Comparison of ENCODE assay signal across 26 cellular contexts in genomic region chr15:93497256-93497655, GRCh38.
DNase-seq lines count a peak whose midpoint lies in the region; ATAC-seq, FAIRE-seq and TF ChIP-seq lines count a peak whose summit lies in the region.
"Had no signal": no experiment of that assay in that cellular context is flagged by ENCODE, and none has a peak within 500 bp of the region (broad histone marks: within the 10 kb centered on the region; RNA-seq: fewer than 3 reads in every experiment).

No MANE protein-coding gene starts in this region.

- TF ChIP-seq CTCF in foreskin keratinocyte (conservative IDR thresholded peaks at IDR 0.05): no peak
- TF ChIP-seq CTCF in Calu3 (IDR thresholded peaks at IDR 0.05; ENCODE audit: unreplicated experiment): no peak

- H3K4me3 Mint-ChIP-seq in Calu3 (ENCODE audit: low read depth, unreplicated experiment): no peak overlapping the region
- H3K4me3 Mint-ChIP-seq: CD4-positive, alpha-beta memory T cell had no signal

- DNase-seq in Daoy (ENCODE audit: low read depth) (peak; percentile 25), astrocyte of the hippocampus (ENCODE audit: low read depth, low spot score) (peak; percentile 68), foreskin keratinocyte (peak; percentile 47 to 60), urothelium cell line (ENCODE audit: low spot score) (peak; percentile 35), SIG-M5 (lab: John Stamatoyannopoulos, UW) (no peak), Calu3 (no peak), HuH-7 (ENCODE audit: low spot score) (no peak)
- DNase-seq: AML-193; C1 segment of cervical spinal cord; CD4-positive, alpha-beta memory T cell; COR-L47; DMS79; GF-D8; HCEC 1CT; Karpas-422; NCI-H1092 treated with DMSO at 0.1 percent for 48 hours; NCI-H1436 treated with DMSO at 0.1 percent for 48 hours; NCI-H187 treated with DMSO at 0.1 percent for 48 hours; NCI-H2171 treated with DMSO at 0.1 percent for 48 hours; NCI-H524; NCI-H774; PC-3; SHP77 had no signal

- H3K9me3 Mint-ChIP-seq in Calu3 (ENCODE audit: low read depth, unreplicated experiment): peaks cover 5% of the 10 kb centered on the region
- H3K9me3 Mint-ChIP-seq: CD4-positive, alpha-beta memory T cell had no signal

- no peaks in the 10 kb centered on the region for H3K4me1 Mint-ChIP-seq in Calu3 (ENCODE audit: low read depth, unreplicated experiment)
- H3K4me1 Mint-ChIP-seq: CD4-positive, alpha-beta memory T cell had no signal

- intact Hi-C loops in Calu3 (cut with micrococcal nuclease; ENCODE audit: unreplicated experiment): no loop called here

- FAIRE-seq in urothelium cell line (lab: Jason Lieb, UNC): no peak
- FAIRE-seq: A204.1, GM19239 had no signal

- no TSS peak for BruUV-seq in Calu3 (replicated peaks; lab: Mats Ljungman, UMichigan)

- H3K27me3 Mint-ChIP-seq in Calu3 (ENCODE audit: unreplicated experiment): no peaks in the 10 kb centered on the region

- H3K27ac Mint-ChIP-seq in Calu3 (ENCODE audit: unreplicated experiment): no peak overlapping the region
- H3K27ac Mint-ChIP-seq: CD4-positive, alpha-beta memory T cell had no signal

- peaks cover 20% of the 10 kb centered on the region for H3K4me1 ChIP-seq in foreskin keratinocyte

- H3K36me3 Mint-ChIP-seq in Calu3 (ENCODE audit: insufficient read depth, unreplicated experiment): no peaks in the 10 kb centered on the region
- H3K36me3 Mint-ChIP-seq: CD4-positive, alpha-beta memory T cell had no signal

- no peaks in the 10 kb centered on the region for H3K27me3 ChIP-seq in foreskin keratinocyte

- CTCF ChIA-PET in Calu3 (lab: Charles Lee): no interaction called here

- ATAC-seq in foreskin keratinocyte: peak; percentile 59
- ATAC-seq: PC-3 had no signal

- no peak overlapping the region for H3K27ac ChIP-seq in foreskin keratinocyte
- H3K27ac ChIP-seq: HL-60 had no signal

Comparison
In these comparisons a context has a peak if more than half of its experiments do, and no peak if none do; other contexts are left out.
1. DNase-seq: peak in Daoy (single experiment), astrocyte of the hippocampus (single experiment), foreskin keratinocyte (2 of 2) and urothelium cell line (single experiment); none in SIG-M5 (single experiment), Calu3 (single experiment) and HuH-7 (single experiment).